10 cellular contexts compared by ENCODE assay signal in the genomic region with DNA sequence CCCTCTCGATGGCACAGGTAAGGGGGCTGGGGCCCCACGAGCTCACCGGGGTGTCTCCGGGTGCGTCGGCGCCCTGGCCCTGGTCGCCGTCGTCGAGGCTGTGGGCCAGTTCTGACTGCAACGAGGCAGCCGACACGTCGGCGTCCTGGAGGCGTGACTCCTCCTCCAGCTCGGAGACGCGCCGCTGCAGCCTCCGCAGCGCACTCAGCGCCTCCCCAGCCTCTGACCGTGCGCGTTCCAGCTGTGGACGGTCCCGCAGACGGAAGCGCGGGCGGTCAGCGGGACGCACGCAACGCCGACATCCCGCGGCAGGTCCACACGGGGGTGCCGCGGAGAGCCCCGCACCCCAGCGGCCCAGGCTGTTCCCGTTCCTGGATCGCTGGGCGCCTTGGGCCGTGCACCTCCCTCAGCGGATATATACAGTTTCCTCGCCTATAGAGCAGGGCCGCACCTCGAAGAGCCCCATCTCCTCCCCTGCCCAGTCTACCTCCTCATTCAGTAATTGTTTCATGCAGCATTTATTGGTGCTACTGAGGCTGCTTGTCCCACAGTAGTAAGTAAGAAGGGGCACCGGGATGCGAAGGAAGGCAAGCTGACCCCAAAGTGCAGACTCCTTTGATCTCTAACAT. TPM values are rescaled to one million over a fixed set of nuclear protein-coding genes. Genes with fewer than 3 reads are reported as not detected.
DNase-seq lines count a peak whose midpoint lies in the region; ATAC-seq and TF ChIP-seq lines count a peak whose summit lies in the region.
"Had no signal": no experiment of that assay in that cellular context is flagged by ENCODE, and none has a peak within 500 bp of the region (broad histone marks: within the 10 kb centered on the region; RNA-seq: fewer than 3 reads in every experiment).

No MANE protein-coding gene starts in this region.

- H3K27me3 ChIP-seq in iPS-15b (ENCODE audit: control insufficient read depth, insufficient read depth, low read length), result peaks cover 16% of the 10 kb centered on the region
- H3K27me3 ChIP-seq in tibial artery, result peaks cover 0 to 53% of the 10 kb centered on the region in 2 donors
- H3K27me3 ChIP-seq in BE2C, result peaks cover 64% of the 10 kb centered on the region

- H3K27ac ChIP-seq in tibial artery, result no peak overlapping the region
- H3K27ac ChIP-seq: right lobe of liver, vagina had no signal

- H3K9ac ChIP-seq in iPS-15b (ENCODE audit: low read depth, low read length), result no peak overlapping the region

- H3K4me3 Mint-ChIP-seq in activated T-helper 17 cell treated with anti-CD3 and anti-CD28 coated beads, Interleukin-2, amount 50 U/mL, for 72 hours, result peak overlapping the region; percentile 89

- peak overlapping the region; percentile 25 for H3K4me3 ChIP-seq in AG04449 (ENCODE audit: low read depth, low read length)
- peak overlapping the region; percentile 11 for H3K4me3 ChIP-seq in iPS-15b (ENCODE audit: low read depth, low read length)
- no peak overlapping the region for H3K4me3 ChIP-seq in tibial artery
- no peak overlapping the region for H3K4me3 ChIP-seq in BE2C (ENCODE audit: low read depth, low read length)
- H3K4me3 ChIP-seq: right lobe of liver, vagina had no signal

- H3K27me3 Mint-ChIP-seq in activated T-helper 17 cell treated with anti-CD3 and anti-CD28 coated beads, Interleukin-2, amount 50 U/mL, for 72 hours, result peaks cover 26% of the 10 kb centered on the region

- no peak for DNase-seq in AG04449 (ENCODE audit: low read depth, low spot score)
- DNase-seq in GM20000 (ENCODE audit: low spot score), result peak; percentile 74
- DNase-seq in tibial artery, result no peak
- DNase-seq in BE2C, result no peak
- DNase-seq in DMS79 treated with DMSO at 0.1 percent for 48 hours (lab: John Stamatoyannopoulos, UW), result no peak

- H3K36me3 ChIP-seq in iPS-15b (ENCODE audit: control insufficient read depth, insufficient read depth, low read length) (peaks cover 25% of the 10 kb centered on the region), tibial artery (peaks cover 0 to 21% (median 16%) of the 10 kb centered on the region in 3 donors), BE2C (peaks cover 19% of the 10 kb centered on the region)

- peaks cover 2% of the 10 kb centered on the region for H3K4me1 ChIP-seq in iPS-15b (ENCODE audit: control insufficient read depth, insufficient read depth, low read length)
- H3K4me1 ChIP-seq in tibial artery, result peaks cover 0 to 33% (median 24%) of the 10 kb centered on the region in 4 donors
- peaks cover 11% of the 10 kb centered on the region for H3K4me1 ChIP-seq in BE2C

- peaks cover 55% of the 10 kb centered on the region for H3K36me3 Mint-ChIP-seq in activated T-helper 17 cell treated with anti-CD3 and anti-CD28 coated beads, Interleukin-2, amount 50 U/mL, for 72 hours (ENCODE audit: low read depth)

- peaks cover 5% of the 10 kb centered on the region for H3K4me1 Mint-ChIP-seq in activated T-helper 17 cell treated with anti-CD3 and anti-CD28 coated beads, Interleukin-2, amount 50 U/mL, for 72 hours

- H3K27ac Mint-ChIP-seq in activated T-helper 17 cell treated with anti-CD3 and anti-CD28 coated beads, Interleukin-2, amount 50 U/mL, for 72 hours, result peak overlapping the region; percentile 84

- ATAC-seq in activated T-helper 17 cell treated with anti-CD3 and anti-CD28 coated beads, Interleukin-2, amount 50 U/mL, for 72 hours (replicated peaks), result peak; percentile 76
- ATAC-seq in HG03108 (IDR thresholded peaks at IDR 0.05; ENCODE audit: unreplicated experiment), result no peak

- CTCF ChIA-PET in AG04449 (lab: Yijun Ruan, JAX), result interaction anchor here (0.7 to 9.6 kb wide), 11 partner anchors 9 to 205 kb away, joined by 3 to 169 read pairs (median 11); a partner anchor contains a TSS

- TF ChIP-seq CTCF in AG04449 (IDR thresholded peaks at IDR 0.05; ENCODE audit: insufficient read depth, low read length, missing control alignments) (no peak), GM20000 (IDR thresholded peaks at IDR 0.05; ENCODE audit: extremely low read depth, missing control alignments) (no peak), tibial artery (IDR thresholded peaks at IDR 0.05) (no peak), BE2C (IDR thresholded peaks at IDR 0.05; ENCODE audit: low read depth, low read length) (no peak)

- POLR2A ChIA-PET in AG04449 (lab: Yijun Ruan, JAX), result interaction anchor here (0.8 to 4.5 kb wide), 3 partner anchors 7 to 17 kb away, joined by 3 to 40 read pairs (median 6); a partner anchor contains a TSS

- H3K9me3 ChIP-seq in iPS-15b (ENCODE audit: control insufficient read depth, insufficient read depth, low read length) (no peaks in the 10 kb centered on the region), tibial artery (no peaks in the 10 kb centered on the region), BE2C (no peaks in the 10 kb centered on the region)
- H3K9me3 ChIP-seq: right lobe of liver, vagina had no signal

- intact Hi-C loops in tibial artery (cut with DNase I; ENCODE audit: low total_unique reads), result loop anchor here (2.0 kb wide), 1 partner anchor 27 kb away; no protein-coding TSS in a partner anchor

- H3K9me3 Mint-ChIP-seq in activated T-helper 17 cell treated with anti-CD3 and anti-CD28 coated beads, Interleukin-2, amount 50 U/mL, for 72 hours, result no peaks in the 10 kb centered on the region

RNA-seq across cellular contexts. Expression of a gene that starts 5.8 kb away (rescaled TPM):
- total RNA-seq in activated T-helper 17 cell treated with anti-CD3 and anti-CD28 coated beads, Interleukin-2, amount 50 U/mL, for 72 hours, result 10 to 100 TPM; 49.8 to 68.1 TPM
- 49.2 TPM for polyA plus RNA-seq in BE2C (2012; ENCODE audit: insufficient read depth, insufficient read length, low read depth)

RNA-seq across cellular contexts. Expression of a gene that starts 5.9 kb away (rescaled TPM):
- 10 to 100 TPM; 28.2 to 46.0 TPM for total RNA-seq in activated T-helper 17 cell treated with anti-CD3 and anti-CD28 coated beads, Interleukin-2, amount 50 U/mL, for 72 hours
- 235 TPM for polyA plus RNA-seq in BE2C (2012; ENCODE audit: insufficient read depth, insufficient read length, low read depth)

RNA-seq across cellular contexts. Expression of a gene that starts 7.1 kb away (rescaled TPM):
- total RNA-seq in activated T-helper 17 cell treated with anti-CD3 and anti-CD28 coated beads, Interleukin-2, amount 50 U/mL, for 72 hours, result 10 to 100 TPM in 1 of 2 donors, 1 to 10 TPM in 1; 1.1 to 12.1 TPM
- polyA plus RNA-seq in BE2C (2012; ENCODE audit: insufficient read depth, insufficient read length, low read depth), result not detected

RNA-seq across cellular contexts. Expression of a gene that starts 9.4 kb away (rescaled TPM):
- total RNA-seq in activated T-helper 17 cell treated with anti-CD3 and anti-CD28 coated beads, Interleukin-2, amount 50 U/mL, for 72 hours, result 10 to 100 TPM in 1 of 2 donors, 1 to 10 TPM in 1; 9.7 to 11.9 TPM
- 21.0 TPM for polyA plus RNA-seq in BE2C (2012; ENCODE audit: insufficient read depth, insufficient read length, low read depth)

RNA-seq across cellular contexts. Expression of a gene that starts 11.6 kb away (rescaled TPM):
- total RNA-seq in activated T-helper 17 cell treated with anti-CD3 and anti-CD28 coated beads, Interleukin-2, amount 50 U/mL, for 72 hours, result not detected
- polyA plus RNA-seq in BE2C (2012; ENCODE audit: insufficient read depth, insufficient read length, low read depth), result not detected
- total RNA-seq: vagina had no signal

Comparison
In these comparisons a context has a peak if more than half of its experiments do, and no peak if none do; other contexts are left out.
1. H3K4me3 ChIP-seq: peak in AG04449 (single experiment) and iPS-15b (single experiment); none in tibial artery (0 of 2) and BE2C (single experiment).